In genomic region chr2:171414645-171415044, GRCh38 we compare ENCODE assay signal across 8 cellular contexts. TPM values are rescaled to one million over a fixed set of nuclear protein-coding genes. Genes with fewer than 3 reads are reported as not detected.
A peak's percentile ranks its signal among the peaks of the same experiment; 100 is the strongest.
DNase-seq lines count a peak whose midpoint lies in the region; ATAC-seq, FAIRE-seq and TF ChIP-seq lines count a peak whose summit lies in the region.
"Not testable (repeated sequence)": the region's sequence is repeated elsewhere in the genome, so short reads cannot be mapped to it uniquely, and the experiment has no call there.

No MANE protein-coding gene starts in this region.

- not testable (repeated sequence) for H3K9me1 ChIP-seq in K562 (ENCODE audit: control insufficient read depth, insufficient read depth, low read length)

- not testable (repeated sequence) for H3K9ac ChIP-seq in K562 (ENCODE audit: insufficient read depth in 1 of 2, low read depth in 2 of 2, low read length in 2 of 2)

- not testable (repeated sequence) for FAIRE-seq in K562 (lab: Jason Lieb, UNC)

- H3K4me3 ChIP-seq in K562 = not testable (repeated sequence)

- not testable (repeated sequence) for TF ChIP-seq RAD21 in K562 (CRISPR knock-in tag; conservative IDR thresholded peaks at IDR 0.05 in 1 of 2, IDR thresholded peaks at IDR 0.05 in 1 of 2)

- H3K4me3 Mint-ChIP-seq in T-helper 2 cell treated with Interferon-gamma antibody and Interleukin-4, amounts not matched to agents 5 μg/mL and 100 μg/mL, for 36 hours; activated CD4-positive, alpha-beta T cell treated with anti-CD3 and anti-CD28 coated beads, Interleukin-2, amount 10 ng/mL, durations not matched to agents 24 days and 14 days; type B pancreatic cell: not testable (repeated sequence)
- H3K4me3 Mint-ChIP-seq in activated T-cell treated with anti-CD3 and anti-CD28 coated beads, Interleukin-2, amount 50 U/mL, for 72 hours = peak overlapping the region in 1 of 2 donors; percentile 30
- peak overlapping the region; percentile 62 for H3K4me3 Mint-ChIP-seq in activated naive CD4-positive, alpha-beta T cell treated with anti-CD3 and anti-CD28 coated beads, Interleukin-2, amount 50 U/mL, for 24 hours

- peaks cover 32% of the 10 kb centered on the region for H3K79me2 ChIP-seq in K562 (ENCODE audit: control insufficient read depth, insufficient read depth, low read length)

- H3K9me3 ChIP-seq in K562 (replicated peaks; ENCODE audit: control insufficient read depth, insufficient read depth, low read depth, low read length) = not testable (repeated sequence)

- BruUV-seq in K562 (replicated peaks; lab: Mats Ljungman, UMichigan) = not testable (repeated sequence)

- H3K27ac Mint-ChIP-seq in T-helper 2 cell treated with Interferon-gamma antibody and Interleukin-4, amounts not matched to agents 5 μg/mL and 100 μg/mL, for 36 hours = not testable (repeated sequence)
- H3K27ac Mint-ChIP-seq in activated CD4-positive, alpha-beta T cell treated with anti-CD3 and anti-CD28 coated beads, Interleukin-2, amount 10 ng/mL, durations not matched to agents 24 days and 14 days = peak overlapping the region; percentile 48
- H3K27ac Mint-ChIP-seq in activated T-cell treated with anti-CD3 and anti-CD28 coated beads, Interleukin-2, amount 50 U/mL, for 72 hours = peak overlapping the region; percentile 83
- H3K27ac Mint-ChIP-seq in activated naive CD4-positive, alpha-beta T cell treated with anti-CD3 and anti-CD28 coated beads, Interleukin-2, amount 50 U/mL, for 24 hours = peak overlapping the region; percentile 83
- H3K27ac Mint-ChIP-seq in type B pancreatic cell = peak overlapping the region; percentile 5

- H3K4me2 ChIP-seq in K562 (ENCODE audit: insufficient read depth, low read length) = not testable (repeated sequence)

- POLR2A ChIA-PET in K562 (lab: Yijun Ruan, JAX) = interaction anchor here (0.6 to 1.2 kb wide), 9 partner anchors 9 to 328 kb away, joined by 3 to 4 read pairs (median 3); partner anchors contain the start of genes DCAF17 and METTL8

- in situ Hi-C loops in K562 (cut with MboI) = loop anchor here (5.0 kb wide), 1 partner anchor 442 kb away; no protein-coding TSS in a partner anchor

- peak; percentile 25 for DNase-seq in T-helper 2 cell treated with Interferon-gamma antibody and Interleukin-4, amounts not matched to agents 5 μg/mL and 100 μg/mL, for 36 hours (ENCODE audit: low spot score)
- DNase-seq in activated CD4-positive, alpha-beta T cell treated with anti-CD3 and anti-CD28 coated beads, Interleukin-2, amount 10 ng/mL, durations not matched to agents 24 days and 14 days; activated T-cell treated with anti-CD3 and anti-CD28 coated beads, Interleukin-2, amount 50 U/mL, for 72 hours; type B pancreatic cell (ENCODE audit: extremely low spot score, unreplicated experiment): not testable (repeated sequence)
- peak in 1 of 4 experiments; percentile 58 for DNase-seq in K562 (ENCODE audit: extremely low read depth in 1 of 4, low spot score in 3 of 4)
- DNase-seq in stimulated activated CD4-positive, alpha-beta T cell treated with anti-CD3 and anti-CD28 coated beads, Interleukin-15, amount 100 ng/mL, for 24 hours = peak; percentile 13

- peaks cover 31% of the 10 kb centered on the region for H3K4me1 Mint-ChIP-seq in T-helper 2 cell treated with Interferon-gamma antibody and Interleukin-4, amounts not matched to agents 5 μg/mL and 100 μg/mL, for 36 hours (ENCODE audit: low read depth)
- H3K4me1 Mint-ChIP-seq in activated CD4-positive, alpha-beta T cell treated with anti-CD3 and anti-CD28 coated beads, Interleukin-2, amount 10 ng/mL, durations not matched to agents 24 days and 14 days = peaks cover 17% of the 10 kb centered on the region
- H3K4me1 Mint-ChIP-seq in activated T-cell treated with anti-CD3 and anti-CD28 coated beads, Interleukin-2, amount 50 U/mL, for 72 hours (ENCODE audit: low read depth) = peaks cover 41% of the 10 kb centered on the region
- H3K4me1 Mint-ChIP-seq in activated naive CD4-positive, alpha-beta T cell treated with anti-CD3 and anti-CD28 coated beads, Interleukin-2, amount 50 U/mL, for 24 hours = peaks cover 28% of the 10 kb centered on the region
- peaks cover 12% of the 10 kb centered on the region for H3K4me1 Mint-ChIP-seq in type B pancreatic cell (ENCODE audit: unreplicated experiment)

- TF ChIP-seq CTCF in C4-2B (conservative IDR thresholded peaks at IDR 0.05); K562 (IDR thresholded peaks at IDR 0.05 in 2 of 3, conservative IDR thresholded peaks at IDR 0.05 in 1 of 3; ENCODE audit: insufficient read depth in 2 of 3, low read depth in 1 of 3, low read length in 3 of 3); type B pancreatic cell (conservative IDR thresholded peaks at IDR 0.05): not testable (repeated sequence)

- not testable (repeated sequence) for H3K36me3 Mint-ChIP-seq in T-helper 2 cell treated with Interferon-gamma antibody and Interleukin-4, amounts not matched to agents 5 μg/mL and 100 μg/mL, for 36 hours (ENCODE audit: low read depth); activated CD4-positive, alpha-beta T cell treated with anti-CD3 and anti-CD28 coated beads, Interleukin-2, amount 10 ng/mL, durations not matched to agents 24 days and 14 days (ENCODE audit: low read depth); activated T-cell treated with anti-CD3 and anti-CD28 coated beads, Interleukin-2, amount 50 U/mL, for 72 hours (ENCODE audit: insufficient read depth in 2 of 2); activated naive CD4-positive, alpha-beta T cell treated with anti-CD3 and anti-CD28 coated beads, Interleukin-2, amount 50 U/mL, for 24 hours; type B pancreatic cell

- not testable (repeated sequence) for TF ChIP-seq POLR2A in K562 (conservative IDR thresholded peaks at IDR 0.05)

- H3K27me3 Mint-ChIP-seq in T-helper 2 cell treated with Interferon-gamma antibody and Interleukin-4, amounts not matched to agents 5 μg/mL and 100 μg/mL, for 36 hours (ENCODE audit: low read depth); activated CD4-positive, alpha-beta T cell treated with anti-CD3 and anti-CD28 coated beads, Interleukin-2, amount 10 ng/mL, durations not matched to agents 24 days and 14 days; activated T-cell treated with anti-CD3 and anti-CD28 coated beads, Interleukin-2, amount 50 U/mL, for 72 hours (ENCODE audit: low read depth); activated naive CD4-positive, alpha-beta T cell treated with anti-CD3 and anti-CD28 coated beads, Interleukin-2, amount 50 U/mL, for 24 hours; type B pancreatic cell: not testable (repeated sequence)

- not testable (repeated sequence) for H3K36me3 ChIP-seq in K562 (ENCODE audit: control insufficient read depth, insufficient read depth, low read length)

- CTCF ChIA-PET in K562 (lab: Yijun Ruan, JAX; ENCODE audit: low intra/inter-chr PET ratio) = interaction anchor here (1.1 to 2.7 kb wide), 2 partner anchors 441 to 447 kb away, joined by 4 to 25 read pairs; no protein-coding TSS in a partner anchor

- not testable (repeated sequence) for TF ChIP-seq EP300 in K562 (IDR thresholded peaks at IDR 0.05; ENCODE audit: low read length)

- not testable (repeated sequence) for H4K20me1 ChIP-seq in K562 (replicated peaks; ENCODE audit: control insufficient read depth, insufficient read depth, low read length)

- intact Hi-C loops in activated CD4-positive, alpha-beta T cell treated with anti-CD3 and anti-CD28 coated beads, Interleukin-2, amount 10 ng/mL, durations not matched to agents 24 days and 14 days (cut with micrococcal nuclease) = loop anchor here (5.0 kb wide), 1 partner anchor 167 kb away; no protein-coding TSS in a partner anchor
- intact Hi-C loops in K562 (cut with micrococcal nuclease) = loop anchor here (5.0 to 10.0 kb wide), 2 partner anchors 162 to 330 kb away; no protein-coding TSS in a partner anchor

- not testable (repeated sequence) for ATAC-seq in activated T-cell treated with anti-CD3 and anti-CD28 coated beads, Interleukin-2, amount 50 U/mL, for 72 hours (replicated peaks in 1 of 2)
- ATAC-seq in K562 = peak; percentile 18; the same call in 2 of the 3 replicates

- not testable (repeated sequence) for H3K27me3 ChIP-seq in K562 (ENCODE audit: control insufficient read depth in 2 of 2, insufficient read depth in 2 of 2, low read length in 2 of 2)

- not testable (repeated sequence) for H3K9me3 Mint-ChIP-seq in T-helper 2 cell treated with Interferon-gamma antibody and Interleukin-4, amounts not matched to agents 5 μg/mL and 100 μg/mL, for 36 hours; activated CD4-positive, alpha-beta T cell treated with anti-CD3 and anti-CD28 coated beads, Interleukin-2, amount 10 ng/mL, durations not matched to agents 24 days and 14 days; activated T-cell treated with anti-CD3 and anti-CD28 coated beads, Interleukin-2, amount 50 U/mL, for 72 hours; activated naive CD4-positive, alpha-beta T cell treated with anti-CD3 and anti-CD28 coated beads, Interleukin-2, amount 50 U/mL, for 24 hours; type B pancreatic cell

- 16% methylated on average over 4 of the region's 4 CpGs for WGBS in K562 (ENCODE audit: insufficient coverage, low coverage, missing lambda C conversion rate)

- H3K27ac ChIP-seq in C4-2B = peak overlapping the region; percentile 12; the same call in 1 of the 2 replicates
- H3K27ac ChIP-seq in K562 (ENCODE audit: extremely low read depth, low read depth, low read length) = not testable (repeated sequence)

- not testable (repeated sequence) for H2AFZ ChIP-seq in K562 (ENCODE audit: low read depth, low read length)

- peaks cover 0 to 16% of the 10 kb centered on the region in 2 experiments; a peak in 3 of 5 replicates for H3K4me1 ChIP-seq in K562 (replicated peaks in 1 of 2; ENCODE audit: control insufficient read depth in 2 of 2, insufficient read depth in 2 of 2, low read length in 2 of 2)

RNA-seq across cellular contexts. Expression of gene METTL8, which starts 19.1 kb away (rescaled TPM):
- 33.1 and 42.9 TPM in 2 replicates for total RNA-seq in activated CD4-positive, alpha-beta T cell treated with anti-CD3 and anti-CD28 coated beads, Interleukin-2, amount 10 ng/mL, durations not matched to agents 24 days and 14 days
- 10 to 100 TPM; 25.6 to 31.0 TPM for total RNA-seq in activated T-cell treated with anti-CD3 and anti-CD28 coated beads, Interleukin-2, amount 50 U/mL, for 72 hours
- total RNA-seq in K562 (2011; cell fraction: chromatin; rRNA removed; ENCODE audit: low replicate concordance) = 15.1 and 51.6 TPM in 2 replicates
- total RNA-seq in K562 (2011; cell fraction: nucleolus; rRNA removed) = 13.4 and 13.7 TPM in 2 replicates
- 23.2 and 47.9 TPM in 2 replicates for total RNA-seq in K562 (2011; cell fraction: nucleoplasm; rRNA removed)
- total RNA-seq in K562 (2014; rRNA removed) (14.9 and 16.4 TPM in 2 replicates), K562 (2014; rRNA removed; fragmentation: Illumina TruSeq; extraction: Trizol) (52.6 and 55.3 TPM in 2 replicates), K562 (2015; rRNA removed; fragmentation: Illumina TruSeq; extraction: Trizol) (33.7 TPM in 2 replicates), K562 (2021) (30.7 and 35.1 TPM in 2 replicates), type B pancreatic cell (ENCODE audit: low replicate concordance) (26.5 and 30.4 TPM in 2 replicates)
- polyA plus RNA-seq in K562 (2011; rRNA removed) (26.5 and 40.8 TPM in 2 replicates), K562 (2014; fragmentation: Illumina TruSeq; extraction: Trizol) (28.6 and 35.1 TPM in 2 replicates), K562 (2014; fragmentation: Nextera tagmentation; extraction: Ambion mirVana) (10 to 100 TPM; 12.9 to 16.7 TPM), K562 (2014; rRNA removed) (15.8 and 20.5 TPM in 2 replicates)
- polyA plus RNA-seq in K562 (2011; cell fraction: cytosol; rRNA removed) = 4.5 and 8.4 TPM in 2 replicates
- 7.5 and 9.4 TPM in 2 replicates for polyA plus RNA-seq in K562 (2011; cell fraction: nucleus; rRNA removed)
- 12.8 and 19.0 TPM in 2 replicates for polyA plus RNA-seq in K562 (2012)
- 32.4 and 38.1 TPM in 2 replicates for polyA minus RNA-seq in K562 (2011; rRNA and poly(A)+ RNA removed)
- 13.1 and 14.6 TPM in 2 replicates for polyA minus RNA-seq in K562 (2011; cell fraction: cytosol; rRNA and poly(A)+ RNA removed)
- polyA minus RNA-seq in K562 (2011; cell fraction: nucleus; rRNA and poly(A)+ RNA removed) = 7.0 and 12.4 TPM in 2 replicates

RNA-seq across cellular contexts. Expression of gene DCAF17, which starts 19.4 kb away (rescaled TPM):
- total RNA-seq in activated CD4-positive, alpha-beta T cell treated with anti-CD3 and anti-CD28 coated beads, Interleukin-2, amount 10 ng/mL, durations not matched to agents 24 days and 14 days = 27.3 and 27.4 TPM in 2 replicates
- total RNA-seq in activated T-cell treated with anti-CD3 and anti-CD28 coated beads, Interleukin-2, amount 50 U/mL, for 72 hours = 10 to 100 TPM; 21.9 to 35.1 TPM
- total RNA-seq in K562 (2011; cell fraction: chromatin; rRNA removed; ENCODE audit: low replicate concordance) = 30.0 and 91.6 TPM in 2 replicates
- 15.2 and 20.3 TPM in 2 replicates for total RNA-seq in K562 (2011; cell fraction: nucleolus; rRNA removed)
- total RNA-seq in K562 (2011; cell fraction: nucleoplasm; rRNA removed) = 39.7 and 61.7 TPM in 2 replicates
- total RNA-seq in K562 (2014; rRNA removed) (20.8 and 22.7 TPM in 2 replicates), K562 (2014; rRNA removed; fragmentation: Illumina TruSeq; extraction: Trizol) (38.5 and 40.5 TPM in 2 replicates), K562 (2015; rRNA removed; fragmentation: Illumina TruSeq; extraction: Trizol) (29.5 and 34.4 TPM in 2 replicates), K562 (2021) (29.3 TPM in 2 replicates), type B pancreatic cell (ENCODE audit: low replicate concordance) (12.9 and 26.4 TPM in 2 replicates)
- polyA plus RNA-seq in K562 (2011; rRNA removed) (29.1 and 32.8 TPM in 2 replicates), K562 (2014; fragmentation: Illumina TruSeq; extraction: Trizol) (23.3 and 27.1 TPM in 2 replicates), K562 (2014; fragmentation: Nextera tagmentation; extraction: Ambion mirVana) (10 to 100 TPM; 10.0 to 12.0 TPM), K562 (2014; rRNA removed) (15.6 and 19.7 TPM in 2 replicates)
- 7.2 and 12.3 TPM in 2 replicates for polyA plus RNA-seq in K562 (2011; cell fraction: cytosol; rRNA removed)
- polyA plus RNA-seq in K562 (2011; cell fraction: nucleus; rRNA removed) = 32.5 and 37.7 TPM in 2 replicates
- 11.9 and 14.3 TPM in 2 replicates for polyA plus RNA-seq in K562 (2012)
- polyA minus RNA-seq in K562 (2011; rRNA and poly(A)+ RNA removed) = 63.6 and 64.5 TPM in 2 replicates
- polyA minus RNA-seq in K562 (2011; cell fraction: cytosol; rRNA and poly(A)+ RNA removed) = 19.1 and 24.4 TPM in 2 replicates
- 34.2 and 61.5 TPM in 2 replicates for polyA minus RNA-seq in K562 (2011; cell fraction: nucleus; rRNA and poly(A)+ RNA removed)
